ENCODE assay signal across 8 cellular contexts in the genomic region with DNA sequence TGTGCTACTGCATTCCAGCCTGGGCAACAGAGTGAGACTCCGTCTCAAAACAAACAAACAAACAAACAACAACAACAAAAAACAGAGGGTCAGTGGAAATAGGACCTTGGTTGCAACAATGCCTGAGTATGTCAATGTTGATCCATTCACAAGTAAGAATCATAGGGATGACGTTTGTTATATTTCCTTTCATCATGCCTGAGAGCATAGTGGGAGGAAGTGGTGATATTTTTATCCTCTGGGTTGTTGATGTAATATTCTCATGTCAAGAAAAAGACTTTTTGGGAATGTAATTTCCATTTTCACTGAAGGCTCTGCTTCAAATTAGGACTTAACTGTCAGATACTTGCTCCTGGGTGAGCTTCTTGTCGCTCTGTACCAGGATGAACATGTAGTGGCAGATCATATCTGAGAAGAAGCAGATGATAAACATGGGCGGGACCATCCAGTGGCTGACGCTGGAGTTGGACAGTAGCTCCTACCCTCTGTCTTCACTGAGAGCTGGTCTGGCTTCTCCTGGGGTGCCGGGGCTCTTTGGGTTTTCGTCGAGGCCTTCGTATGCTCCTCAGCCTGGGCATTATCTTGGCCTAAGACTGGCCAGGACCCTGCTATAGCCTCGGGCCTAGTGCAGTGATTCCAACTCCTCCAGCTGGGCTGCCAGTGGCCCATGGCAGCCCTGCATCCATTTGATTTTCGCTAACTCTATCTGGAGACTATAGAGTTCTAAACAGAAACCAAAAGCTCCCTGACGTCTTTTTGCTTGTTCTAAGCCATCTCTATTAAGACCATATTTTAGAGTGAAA. TPM values are rescaled to one million over a fixed set of nuclear protein-coding genes. Genes with fewer than 3 reads are reported as not detected.
DNase-seq lines count a peak whose midpoint lies in the region; ATAC-seq and TF ChIP-seq lines count a peak whose summit lies in the region.

No MANE protein-coding gene starts in this region.

- peak overlapping the region; percentile 81 for H3K4me3 Mint-ChIP-seq in T-helper 17 cell
- peak overlapping the region; percentile 73 to 89 (median 86) for H3K4me3 Mint-ChIP-seq in naive B cell

- no peaks in the 10 kb centered on the region for H3K9me3 ChIP-seq in T-helper 17 cell (ENCODE audit: control insufficient read depth, low read length, poor library complexity, severe bottlenecking)
- no peaks in the 10 kb centered on the region for H3K9me3 ChIP-seq in effector memory CD4-positive, alpha-beta T cell (ENCODE audit: control insufficient read depth, low read length)

- H3K27ac Mint-ChIP-seq in T-helper 17 cell (peak overlapping the region; percentile 98), naive B cell (peak overlapping the region; percentile 91 to 97 (median 95))

- peak overlapping the region; percentile 46; the same call in 1 of the 2 replicates for H3K4me3 ChIP-seq in GM08714 (ENCODE audit: low read length)
- peak overlapping the region; percentile 37 for H3K4me3 ChIP-seq in effector memory CD4-positive, alpha-beta T cell (ENCODE audit: insufficient read depth, low read depth, low read length, poor library complexity, severe bottlenecking)

- no peaks in the 10 kb centered on the region for H3K27me3 ChIP-seq in effector memory CD4-positive, alpha-beta T cell (replicated peaks; ENCODE audit: control insufficient read depth, insufficient read depth, low read length, poor library complexity, severe bottlenecking)

- H3K36me3 Mint-ChIP-seq in T-helper 17 cell (ENCODE audit: low read depth) (no peaks in the 10 kb centered on the region), naive B cell (peaks cover 6 to 15% of the 10 kb centered on the region in 2 donors)

- H3K9me3 Mint-ChIP-seq in naive B cell: no peaks in the 10 kb centered on the region

- no peak for TF ChIP-seq CTCF in GM13976 (IDR thresholded peaks at IDR 0.05; ENCODE audit: borderline replicate concordance, control extremely low read depth, extremely low read depth, insufficient read depth, missing control alignments)

- H3K4me1 Mint-ChIP-seq in T-helper 17 cell (peaks cover 15% of the 10 kb centered on the region), naive B cell (peaks cover 27 to 48% (median 40%) of the 10 kb centered on the region in 3 donors)

- peak; percentile 82 for ATAC-seq in T-helper 17 cell
- ATAC-seq in naive B cell (ENCODE audit: low read depth in 2 of 2): peak; percentile 78 to 83
- ATAC-seq in HG03460 (IDR thresholded peaks at IDR 0.05; ENCODE audit: unreplicated experiment): no peak

- in situ Hi-C loops in GM13976 (cut with MboI; ENCODE audit: low sequenced_read_pairs, unreplicated experiment): no loop called here

- H3K27ac ChIP-seq in effector memory CD4-positive, alpha-beta T cell (ENCODE audit: insufficient read depth, low read length, poor library complexity, severe bottlenecking): peak overlapping the region; percentile 60

- DNase-seq in T-helper 17 cell (no peak), naive B cell (no peak), GM13976 (ENCODE audit: low spot score) (no peak), iPS-NIHi7 (ENCODE audit: extremely low spot score) (no peak)
- peak in 2 of 3 donors; percentile 4 to 19 for DNase-seq in effector memory CD4-positive, alpha-beta T cell
- no peak for DNase-seq in stimulated activated CD4-positive, alpha-beta T cell treated with anti-CD3 and anti-CD28 coated beads, Interleukin-4, amount 100 ng/mL, for 1 hour

- H3K27me3 Mint-ChIP-seq in T-helper 17 cell: no peaks in the 10 kb centered on the region
- H3K27me3 Mint-ChIP-seq in naive B cell: no peaks in the 10 kb centered on the region

- peaks cover 6% of the 10 kb centered on the region for H3K4me1 ChIP-seq in effector memory CD4-positive, alpha-beta T cell (ENCODE audit: control insufficient read depth, insufficient read depth, low read length, poor library complexity, severe bottlenecking)

- H3K36me3 ChIP-seq in effector memory CD4-positive, alpha-beta T cell (ENCODE audit: control insufficient read depth, insufficient read depth, low read length): peaks cover 6% of the 10 kb centered on the region

RNA-seq across cellular contexts. Expression of gene CYB5B, which starts 19.6 kb away (rescaled TPM):
- total RNA-seq in T-helper 17 cell: 10 to 100 TPM; 32.8 to 42.4 TPM
- 100 to 1,000 TPM in 5 of 6 donors, 10 to 100 TPM in 1; 68.3 to 107 (median 103) TPM for polyA plus RNA-seq in naive B cell (ENCODE audit: low read depth in 6 of 6)

RNA-seq across cellular contexts. Expression of gene TERF2, which starts 58.2 kb away (rescaled TPM):
- total RNA-seq in T-helper 17 cell: 10 to 100 TPM; 29.6 to 30.6 TPM
- polyA plus RNA-seq in naive B cell (ENCODE audit: low read depth in 6 of 6): 10 to 100 TPM; 18.5 to 33.6 (median 28.4) TPM

Comparison
In these comparisons a context has a peak if more than half of its experiments do, and no peak if none do; other contexts are left out.
1. DNase-seq: peak in effector memory CD4-positive, alpha-beta T cell (2 of 3); none in T-helper 17 cell (0 of 3), naive B cell (single experiment), GM13976 (single experiment), iPS-NIHi7 (single experiment) and stimulated activated CD4-positive, alpha-beta T cell treated with anti-CD3 and anti-CD28 coated beads, Interleukin-4, amount 100 ng/mL, for 1 hour (single experiment).